Comparison of ENCODE assay signal across 8 cellular contexts in genomic region chr21:34890258-34890723, GRCh38.
DNase-seq lines count a peak whose midpoint lies in the region; ATAC-seq and TF ChIP-seq lines count a peak whose summit lies in the region.

No MANE protein-coding gene starts in this region.

- H3K4me1 ChIP-seq in colonic mucosa = peaks cover 9% of the 10 kb centered on the region

- peaks cover 28% of the 10 kb centered on the region for H3K4me1 Mint-ChIP-seq in CD14-positive monocyte

- H3K27me3 ChIP-seq in colonic mucosa = peaks cover 19% of the 10 kb centered on the region
- H3K27me3 ChIP-seq in neural cell (ENCODE audit: insufficient read depth, low read depth, low read length) = peaks cover 94% of the 10 kb centered on the region

- H3K36me3 ChIP-seq in colonic mucosa (no peaks in the 10 kb centered on the region), neural cell (ENCODE audit: insufficient read depth, low read length) (no peaks in the 10 kb centered on the region)

- peak; percentile 65 for TF ChIP-seq CTCF in CD14-positive monocyte (IDR thresholded peaks at IDR 0.05)
- TF ChIP-seq CTCF in colonic mucosa (IDR thresholded peaks at IDR 0.05) = no peak
- no peak for TF ChIP-seq CTCF in neural cell (IDR thresholded peaks at IDR 0.05; ENCODE audit: poor library complexity, severe bottlenecking)
- no peak for TF ChIP-seq CTCF in omental fat pad (IDR thresholded peaks at IDR 0.05)

- H3K4me2 ChIP-seq in neural cell (ENCODE audit: low read length) = no peak overlapping the region

- no peaks in the 10 kb centered on the region for H3F3A ChIP-seq in neural cell (ENCODE audit: insufficient read depth, low read length, poor library complexity, severe bottlenecking)

- H3K4me3 ChIP-seq in colonic mucosa (peak overlapping the region; percentile 62), neural cell (ENCODE audit: low read length) (no peak overlapping the region)

- H3K27ac ChIP-seq in colonic mucosa = peak overlapping the region; percentile 98
- no peak overlapping the region for H3K27ac ChIP-seq in neural cell (ENCODE audit: low read length)

- intact Hi-C loops in CD14-positive monocyte (cut with micrococcal nuclease) = loop anchor here (2.0 to 10.0 kb wide), 3 partner anchors 19 to 137 kb away; no protein-coding TSS in a partner anchor
- intact Hi-C loops in colonic mucosa (cut with DNase I) = loop anchor here (2.0 to 10.0 kb wide), 3 partner anchors 135 to 511 kb away; no protein-coding TSS in a partner anchor

- H3K27me3 Mint-ChIP-seq in CD14-positive monocyte (ENCODE audit: low read depth in 3 of 3) = no peaks in the 10 kb centered on the region

- H3K79me2 ChIP-seq in neural cell (replicated peaks; ENCODE audit: insufficient read depth, low read length) = no peaks in the 10 kb centered on the region

- H3K9me2 ChIP-seq in neural cell (ENCODE audit: insufficient read depth, low read length) = no peaks in the 10 kb centered on the region

- H3K9me3 ChIP-seq in colonic mucosa = no peaks in the 10 kb centered on the region
- H3K9me3 ChIP-seq in neural cell (ENCODE audit: low read length) = no peaks in the 10 kb centered on the region

- H3K9ac ChIP-seq in colonic mucosa (ENCODE audit: low read depth in 2 of 2, low read length in 2 of 2) = peak overlapping the region; percentile 15 to 70
- no peak overlapping the region for H3K9ac ChIP-seq in neural cell (ENCODE audit: low read length)

- H4K20me1 ChIP-seq in neural cell (ENCODE audit: insufficient read depth) = no peaks in the 10 kb centered on the region

- peaks cover 0 to 2% (median 0%) of the 10 kb centered on the region in 7 donors for H3K9me3 Mint-ChIP-seq in CD14-positive monocyte

- no peak for TF ChIP-seq EP300 in Ishikawa (IDR thresholded peaks at IDR 0.05; ENCODE audit: borderline replicate concordance)
- TF ChIP-seq EP300 in neural cell (conservative IDR thresholded peaks at IDR 0.05; ENCODE audit: poor library complexity, severe bottlenecking) = no peak

- peak overlapping the region in 4 of 7 donors; percentile 32 to 87 (median 81) for H3K27ac Mint-ChIP-seq in CD14-positive monocyte

- ATAC-seq in HG03045 (IDR thresholded peaks at IDR 0.05; ENCODE audit: unreplicated experiment) (no peak), omental fat pad (ENCODE audit: low FRiP score) (no peak), HG03196 (IDR thresholded peaks at IDR 0.05; ENCODE audit: unreplicated experiment) (no peak)

- H2AFZ ChIP-seq in neural cell (ENCODE audit: low read depth, low read length) = no peak overlapping the region

- no peak for TF ChIP-seq RAD21 in Ishikawa (IDR thresholded peaks at IDR 0.05; ENCODE audit: low read depth)
- no peak for TF ChIP-seq RAD21 in neural cell (conservative IDR thresholded peaks at IDR 0.05)

- peak overlapping the region; percentile 87 to 90 for H3K4me3 Mint-ChIP-seq in CD14-positive monocyte

- H3K36me3 Mint-ChIP-seq in CD14-positive monocyte = peaks cover 1 to 2% of the 10 kb centered on the region in 2 donors

- no peak for DNase-seq in CD14-positive monocyte (ENCODE audit: low spot score)
- DNase-seq in colonic mucosa = no peak
- DNase-seq in omental fat pad (ENCODE audit: low spot score) = no peak
- DNase-seq in activated CD8-positive, alpha-beta memory T cell treated with anti-CD3 and anti-CD28 coated beads, Interleukin-2, amount 50 U/mL, for 4 hours = no peak

TF ChIP-seq in Ishikawa, 13 proteins besides CTCF, POLR2A, EP300 and RAD21:
- TF ChIP-seq TCF12 (IDR thresholded peaks at IDR 0.05; ENCODE audit: low read depth) (no peak), NFIC (IDR thresholded peaks at IDR 0.05) (no peak), CREB1 (IDR thresholded peaks at IDR 0.05; ENCODE audit: low read depth) (no peak), MAX (IDR thresholded peaks at IDR 0.05) (0 out of 2 replicates have a peak, but pooled peaks have one; percentile 45)

TF ChIP-seq in neural cell, 6 proteins besides CTCF, POLR2A, EP300 and RAD21:
- TF ChIP-seq SMC3 (conservative IDR thresholded peaks at IDR 0.05; ENCODE audit: poor library complexity) (peak; percentile 35), POLR2AphosphoS5 (IDR thresholded peaks at IDR 0.05) (no peak), REST (IDR thresholded peaks at IDR 0.05; ENCODE audit: borderline replicate concordance) (no peak), TAF1 (IDR thresholded peaks at IDR 0.05; ENCODE audit: low read depth) (no peak), EZH2 (IDR thresholded peaks at IDR 0.05; ENCODE audit: borderline replicate concordance, insufficient read depth, low read length, poor library complexity, severe bottlenecking) (peak; percentile 24), MXI1 (conservative IDR thresholded peaks at IDR 0.05; ENCODE audit: poor library complexity, severe bottlenecking) (no peak)
